In genomic region chr6:117498159-117498558, GRCh38 we compare ENCODE assay signal across 8 cellular contexts. TPM values are rescaled to one million over a fixed set of nuclear protein-coding genes. Genes with fewer than 3 reads are reported as not detected.
DNase-seq lines count a peak whose midpoint lies in the region; ATAC-seq and TF ChIP-seq lines count a peak whose summit lies in the region.

No MANE protein-coding gene starts in this region.

- no peak overlapping the region for H3K27ac ChIP-seq in prostate gland

- 28% methylated on average over 2 of the region's 2 CpGs for WGBS in prostate gland

- intact Hi-C loops in prostate gland (cut with DNase I) = no loop called here

- ATAC-seq in GM18499 (IDR thresholded peaks at IDR 0.05; ENCODE audit: insufficient read depth, unreplicated experiment) (peak; percentile 55), HG02885 (IDR thresholded peaks at IDR 0.05; ENCODE audit: poor library complexity, unreplicated experiment) (peak; percentile 52)

- POLR2A ChIA-PET in GM10248 (lab: Yijun Ruan, JAX) = no interaction called here

- TF ChIP-seq POLR2A in prostate gland (IDR thresholded peaks at IDR 0.05) = no peak

- no peaks in the 10 kb centered on the region for H3K4me1 ChIP-seq in prostate gland (replicated peaks)

- H3K9me3 ChIP-seq in prostate gland = no peaks in the 10 kb centered on the region

- no peak overlapping the region for H3K4me3 ChIP-seq in prostate gland

- TF ChIP-seq CTCF in prostate gland (IDR thresholded peaks at IDR 0.05) (no peak), GM10248 (IDR thresholded peaks at IDR 0.05; ENCODE audit: control extremely low read depth, extremely low read depth, low read depth, missing control alignments) (no peak)

- no peaks in the 10 kb centered on the region for H3K27me3 ChIP-seq in prostate gland (replicated peaks; ENCODE audit: insufficient read depth)

- CTCF ChIA-PET in GM10248 (lab: Yijun Ruan, JAX) = interaction anchor here (1.5 kb wide), 1 partner anchor 9 kb away, joined by 3 read pairs; no protein-coding TSS in a partner anchor

- DNase-seq in SW 1271 (lab: John Stamatoyannopoulos, UW) (peak; percentile 68 to 89), medulla oblongata (ENCODE audit: extremely low spot score) (peak; percentile 38), T-helper 9 cell (no peak), iPS-NIHi7 (ENCODE audit: extremely low spot score) (no peak), prostate gland (ENCODE audit: low spot score) (no peak), GM10248 (ENCODE audit: extremely low spot score) (no peak)

- no peaks in the 10 kb centered on the region for H3K36me3 ChIP-seq in prostate gland

RNA-seq across cellular contexts. Expression of gene DCBLD1, which starts 15.7 kb away (rescaled TPM):
- total RNA-seq in prostate gland = 10 to 100 TPM in 1 of 2 donors, 1 to 10 TPM in 1; 8.8 to 17.6 TPM

Comparison
In these comparisons a context has a peak if more than half of its experiments do, and no peak if none do; other contexts are left out.
1. DNase-seq: peak in SW 1271 (2 of 2) and medulla oblongata (single experiment); none in T-helper 9 cell (single experiment), iPS-NIHi7 (single experiment), prostate gland (single experiment) and GM10248 (single experiment).